8 cellular contexts compared by ENCODE assay signal in genomic region chr10:3783721-3784432, GRCh38. TPM values are rescaled to one million over a fixed set of nuclear protein-coding genes. Genes with fewer than 3 reads are reported as not detected.
DNase-seq lines count a peak whose midpoint lies in the region; ATAC-seq and TF ChIP-seq lines count a peak whose summit lies in the region.

No MANE protein-coding gene starts in this region.

- peak overlapping the region; percentile 91 to 97 (median 94) for H3K4me3 Mint-ChIP-seq in CD4-positive, CD25-positive, alpha-beta regulatory T cell
- H3K4me3 Mint-ChIP-seq in IgD-negative memory B cell (peak overlapping the region; percentile 89 to 98 (median 97)), brain (peak overlapping the region; percentile 96 to 98 (median 96))

- peaks cover 10% of the 10 kb centered on the region for H3K27me3 Mint-ChIP-seq in CD4-positive, CD25-positive, alpha-beta regulatory T cell
- no peaks in the 10 kb centered on the region for H3K27me3 Mint-ChIP-seq in IgD-negative memory B cell
- peaks cover 19% of the 10 kb centered on the region for H3K27me3 Mint-ChIP-seq in brain

- no peak for TF ChIP-seq CTCF in Peyer's patch (IDR thresholded peaks at IDR 0.05)
- TF ChIP-seq CTCF in brain (conservative IDR thresholded peaks at IDR 0.05) = no peak
- TF ChIP-seq CTCF in gastrocnemius medialis (IDR thresholded peaks at IDR 0.05 in 4 of 5, conservative IDR thresholded peaks at IDR 0.05 in 1 of 5) = no peak

- peaks cover 0 to 5% (median 0%) of the 10 kb centered on the region in 7 donors for H3K9me3 Mint-ChIP-seq in CD4-positive, CD25-positive, alpha-beta regulatory T cell
- H3K9me3 Mint-ChIP-seq in IgD-negative memory B cell (no peaks in the 10 kb centered on the region), brain (peaks cover 3 to 13% (median 9%) of the 10 kb centered on the region in 5 experiments)

- in situ Hi-C loops in gastrocnemius medialis (cut with MboI; ENCODE audit: low sequenced_read_pairs in 4 of 4) = loop anchor here in 2 of 4 donors (5.0 to 25.0 kb wide), 3 partner anchors 322 to 978 kb away; no protein-coding TSS in a partner anchor

- H3K4me1 ChIP-seq in CD4-positive, CD25-positive, alpha-beta regulatory T cell (ENCODE audit: control insufficient read depth, insufficient read depth, low read length, poor library complexity, severe bottlenecking) = peaks cover 41% of the 10 kb centered on the region
- H3K4me1 ChIP-seq in Peyer's patch (peaks cover 0 to 30% (median 17%) of the 10 kb centered on the region in 4 donors), iPS-18a (ENCODE audit: control insufficient read depth, low read depth, low read length) (peaks cover 32% of the 10 kb centered on the region), gastrocnemius medialis (peaks cover 26 to 33% of the 10 kb centered on the region in 2 donors)

- peaks cover 49% of the 10 kb centered on the region for H3K36me3 Mint-ChIP-seq in CD4-positive, CD25-positive, alpha-beta regulatory T cell
- H3K36me3 Mint-ChIP-seq in IgD-negative memory B cell (peaks cover 8% of the 10 kb centered on the region), brain (peaks cover 47% of the 10 kb centered on the region)

- DNase-seq in CD4-positive, CD25-positive, alpha-beta regulatory T cell = peak; percentile 30 to 74 (median 64)
- DNase-seq in Peyer's patch (peak in 2 of 3 donors; percentile 68 to 73), gastrocnemius medialis (peak; percentile 85 to 87)

- H3K27me3 ChIP-seq in CD4-positive, CD25-positive, alpha-beta regulatory T cell (ENCODE audit: control insufficient read depth, insufficient read depth, low read length) = no peaks in the 10 kb centered on the region
- H3K27me3 ChIP-seq in Peyer's patch (no peaks in the 10 kb centered on the region), iPS-18a (ENCODE audit: control insufficient read depth, insufficient read depth, low read length) (peaks cover 16% of the 10 kb centered on the region), gastrocnemius medialis (no peaks in the 10 kb centered on the region)

- peak overlapping the region; percentile 98 to 99 (median 99) for H3K27ac Mint-ChIP-seq in CD4-positive, CD25-positive, alpha-beta regulatory T cell
- H3K27ac Mint-ChIP-seq in IgD-negative memory B cell (peak overlapping the region; percentile 97 to 98 (median 98)), brain (peak overlapping the region; percentile 98 to 100 (median 99))

- no peaks in the 10 kb centered on the region for H3K9me3 ChIP-seq in CD4-positive, CD25-positive, alpha-beta regulatory T cell (ENCODE audit: control insufficient read depth in 2 of 2, low read length in 2 of 2)
- no peaks in the 10 kb centered on the region for H3K9me3 ChIP-seq in Peyer's patch
- H3K9me3 ChIP-seq in iPS-18a (ENCODE audit: control insufficient read depth, low read depth, low read length) = no peaks in the 10 kb centered on the region
- no peaks in the 10 kb centered on the region for H3K9me3 ChIP-seq in gastrocnemius medialis

- H3K27ac ChIP-seq in CD4-positive, CD25-positive, alpha-beta regulatory T cell (ENCODE audit: insufficient read depth, low read length, poor library complexity, severe bottlenecking) = peak overlapping the region; percentile 98
- H3K27ac ChIP-seq in Peyer's patch (peak overlapping the region; percentile 100), iPS-18a (ENCODE audit: low read length) (peak overlapping the region; percentile 26), gastrocnemius medialis (peak overlapping the region; percentile 97 to 100 (median 98))

- H3K4me1 Mint-ChIP-seq in CD4-positive, CD25-positive, alpha-beta regulatory T cell = peaks cover 8 to 48% (median 20%) of the 10 kb centered on the region in 4 donors
- H3K4me1 Mint-ChIP-seq in IgD-negative memory B cell (peaks cover 22 to 30% (median 22%) of the 10 kb centered on the region in 3 donors), brain (peaks cover 53% of the 10 kb centered on the region)

- peak overlapping the region; percentile 80 for H3K9ac ChIP-seq in iPS-18a (ENCODE audit: low read length)

- no peak for ATAC-seq in CD4-positive, CD25-positive, alpha-beta regulatory T cell (ENCODE audit: low read depth in 2 of 2)
- ATAC-seq in gastrocnemius medialis (peak; percentile 40 to 48), HG02973 (IDR thresholded peaks at IDR 0.05; ENCODE audit: unreplicated experiment) (no peak), HG02885 (IDR thresholded peaks at IDR 0.05; ENCODE audit: poor library complexity, unreplicated experiment) (no peak)

- TF ChIP-seq POLR2A in Peyer's patch (IDR thresholded peaks at IDR 0.05) (peak; percentile 55 to 70), gastrocnemius medialis (IDR thresholded peaks at IDR 0.05) (peak; percentile 53 to 55)

- intact Hi-C loops in gastrocnemius medialis (cut with DNase I; ENCODE audit: low total_unique reads) = loop anchor here (1.0 to 10.0 kb wide), 9 partner anchors 26 to 983 kb away; no protein-coding TSS in a partner anchor

- H3K36me3 ChIP-seq in CD4-positive, CD25-positive, alpha-beta regulatory T cell (ENCODE audit: control insufficient read depth, insufficient read depth, low read length) = peaks cover 43% of the 10 kb centered on the region
- peaks cover 0 to 35% (median 0%) of the 10 kb centered on the region in 3 donors for H3K36me3 ChIP-seq in Peyer's patch
- peaks cover 34% of the 10 kb centered on the region for H3K36me3 ChIP-seq in iPS-18a (ENCODE audit: control insufficient read depth, low read depth, low read length)
- peaks cover 0 to 34% of the 10 kb centered on the region in 2 donors for H3K36me3 ChIP-seq in gastrocnemius medialis

- peak overlapping the region; percentile 100 for H3K4me3 ChIP-seq in CD4-positive, CD25-positive, alpha-beta regulatory T cell (ENCODE audit: low read depth, low read length)
- peak overlapping the region; percentile 81 to 93 (median 88) for H3K4me3 ChIP-seq in Peyer's patch
- H3K4me3 ChIP-seq in iPS-18a (ENCODE audit: low read length) = peak overlapping the region; percentile 92
- H3K4me3 ChIP-seq in gastrocnemius medialis = peak overlapping the region; percentile 83 to 94 (median 90)

RNA-seq across cellular contexts. Expression of gene KLF6, which starts 1.1 kb away (rescaled TPM):
- 1,887 TPM for total RNA-seq in CD4-positive, CD25-positive, alpha-beta regulatory T cell
- 100 to 1,000 TPM; 630 to 812 (median 656) TPM for polyA plus RNA-seq in CD4-positive, CD25-positive, alpha-beta regulatory T cell
- polyA plus RNA-seq in IgD-negative memory B cell (1,101 TPM), brain (ENCODE audit: insufficient read depth, low read depth, low replicate concordance) (34.8 TPM)
- total RNA-seq in Peyer's patch (100 to 1,000 TPM in 3 of 4 donors, 10 to 100 TPM in 1; 92.5 to 180 (median 145) TPM), gastrocnemius medialis (10 to 100 TPM; 23.3 to 84.7 (median 49.8) TPM)

Comparison
In these comparisons a context has a peak if more than half of its experiments do, and no peak if none do; other contexts are left out.
1. ATAC-seq: peak in gastrocnemius medialis (2 of 2); none in CD4-positive, CD25-positive, alpha-beta regulatory T cell (0 of 2), HG02973 (single experiment) and HG02885 (single experiment).
2. H3K27ac ChIP-seq: peak in every context shown above with its lines; median percentile 100 in Peyer's patch; 98 in CD4-positive, CD25-positive, alpha-beta regulatory T cell; 98 in gastrocnemius medialis; 26 in iPS-18a.
3. RNA of gene KLF6, which starts 1.1 kb away (total RNA-seq): 1,887 TPM in CD4-positive, CD25-positive, alpha-beta regulatory T cell (single experiment); 92.5 to 180 TPM in Peyer's patch and 23.3 to 84.7 TPM in gastrocnemius medialis; every median in the first group is over 10 times any median in the second.
4. Peak in every context shown above with its lines, with median percentiles within 50 percentile points of each other: DNase-seq, H3K4me3 ChIP-seq, H3K27ac Mint-ChIP-seq and H3K4me3 Mint-ChIP-seq.